Comparison of ENCODE assay signal across 24 cellular contexts in genomic region chr6:128135325-128135724, GRCh38.
A peak's percentile ranks its signal among the peaks of the same experiment; 100 is the strongest.
DNase-seq lines count a peak whose midpoint lies in the region; ATAC-seq, FAIRE-seq and TF ChIP-seq lines count a peak whose summit lies in the region.
"Had no signal": no experiment of that assay in that cellular context is flagged by ENCODE, and none has a peak within 500 bp of the region (broad histone marks: within the 10 kb centered on the region; RNA-seq: fewer than 3 reads in every experiment).

No MANE protein-coding gene starts in this region.

- H3K79me2 ChIP-seq in HepG2 (ENCODE audit: insufficient read depth, low read length) (no peaks in the 10 kb centered on the region), PC-9 (ENCODE audit: low read depth) (0 out of 2 replicates have a peak, but pooled peaks cover 6% of the 10 kb centered on the region)
- H3K79me2 ChIP-seq: parathyroid adenoma had no signal

- peak; percentile 28; the same call in 1 of the 3 replicates for ATAC-seq in HepG2
- ATAC-seq in right lobe of liver, result no peak
- peak; percentile 62 for ATAC-seq in HG02678 (IDR thresholded peaks at IDR 0.05; ENCODE audit: unreplicated experiment)
- ATAC-seq in HG02840 (IDR thresholded peaks at IDR 0.05; ENCODE audit: low FRiP score, unreplicated experiment), result no peak
- ATAC-seq: gastrocnemius medialis, natural killer cell had no signal

- CTCF ChIA-PET in HepG2 (lab: Yijun Ruan, JAX; ENCODE audit: low intra/inter-chr PET ratio, low total read pairs) (no interaction called here), PC-9 (lab: Charles Lee) (no interaction called here)

- no peak overlapping the region for H3K9ac ChIP-seq in HepG2 (ENCODE audit: insufficient read depth, low read depth, low read length)
- H3K9ac ChIP-seq: parathyroid adenoma had no signal

- H4K20me1 ChIP-seq in HepG2 (ENCODE audit: insufficient read depth, low read length), result no peaks in the 10 kb centered on the region; the same call in 1 of the 2 replicates
- no peaks in the 10 kb centered on the region for H4K20me1 ChIP-seq in PC-9 (ENCODE audit: insufficient read depth)

- POLR2A ChIA-PET in HepG2 (lab: Yijun Ruan, JAX) (no interaction called here), PC-9 (lab: Charles Lee; ENCODE audit: unreplicated experiment) (no interaction called here)

- H3K4me1 ChIP-seq in HepG2 (ENCODE audit: insufficient read depth, low read length), result peaks cover 6% of the 10 kb centered on the region
- peaks cover 0 to 10% (median 0%) of the 10 kb centered on the region in 4 donors for H3K4me1 ChIP-seq in right lobe of liver
- H3K4me1 ChIP-seq in PC-9 (replicated peaks; ENCODE audit: insufficient read depth), result peaks cover 12% of the 10 kb centered on the region
- H3K4me1 ChIP-seq: parathyroid adenoma had no signal

- H3K4me3 ChIP-seq in HepG2 (replicated peaks in 1 of 3; ENCODE audit: insufficient read depth in 1 of 3, low read depth in 2 of 3, low read length in 3 of 3), result no peak overlapping the region
- no peak overlapping the region for H3K4me3 ChIP-seq in right lobe of liver
- H3K4me3 ChIP-seq in PC-9, result no peak overlapping the region
- H3K4me3 ChIP-seq: dorsolateral prefrontal cortex, gastrocnemius medialis had no signal

- BruUV-seq in HepG2 (replicated peaks; lab: Mats Ljungman, UMichigan) (no TSS peak), PC-9 (replicated peaks; lab: Mats Ljungman, UMichigan) (no TSS peak)

- no peaks in the 10 kb centered on the region for H3K9me2 ChIP-seq in PC-9 (ENCODE audit: insufficient read depth)

- TF ChIP-seq RAD21 in HepG2 (CRISPR knock-in tag; IDR thresholded peaks at IDR 0.05), result no peak

- TF ChIP-seq EP300 in HepG2 (IDR thresholded peaks at IDR 0.05; ENCODE audit: low read depth in 2 of 2, low read length in 2 of 2) (no peak), HepG2 (CRISPR knock-in tag; IDR thresholded peaks at IDR 0.05; ENCODE audit: borderline replicate concordance) (no peak)

- H3K36me3 ChIP-seq in HepG2 (replicated peaks in 1 of 2; ENCODE audit: control insufficient read depth in 1 of 2, insufficient read depth in 2 of 2, low read length in 2 of 2) (no peaks in the 10 kb centered on the region; a peak in 1 of 5 replicates), right lobe of liver (no peaks in the 10 kb centered on the region), PC-9 (ENCODE audit: low read depth) (no peaks in the 10 kb centered on the region)
- H3K36me3 ChIP-seq: gastrocnemius medialis had no signal

- no peak for TF ChIP-seq POLR2A in HepG2 (IDR thresholded peaks at IDR 0.05; ENCODE audit: insufficient read depth in 1 of 2, low read depth in 2 of 2, low read length in 2 of 2)
- TF ChIP-seq POLR2A in right lobe of liver (IDR thresholded peaks at IDR 0.05), result no peak

- H3F3A ChIP-seq in PC-9 (ENCODE audit: insufficient read depth, low read depth), result no peaks in the 10 kb centered on the region

- DNase-seq in HepG2 (ENCODE audit: low spot score) (no peak), right lobe of liver (no peak), PC-9 (no peak), NCI-H2107 treated with DMSO at 0.1 percent for 48 hours (lab: John Stamatoyannopoulos, UW; ENCODE audit: unreplicated experiment) (no peak), NCI-H146 (lab: John Stamatoyannopoulos, UW) (no peak), retina (no peak)
- DNase-seq: activated CD4-positive, alpha-beta T cell treated with anti-CD3 and anti-CD28 coated beads, Interleukin-2, amount 50 U/mL, for 1 hour; activated gamma-delta T cell; dorsolateral prefrontal cortex; erythroblast; gastrocnemius medialis; GDM1; kidney glomerular epithelial cell; mesendoderm; natural killer cell; NCI-H1092 treated with DMSO at 0.1 percent for 48 hours; NCI-H524 treated with DMSO at 0.1 percent for 48 hours; SHP77 had no signal

- intact Hi-C loops in HepG2 (cut with micrococcal nuclease; ENCODE audit: unreplicated experiment) (no loop called here), right lobe of liver (cut with DNase I) (no loop called here), PC-9 (cut with micrococcal nuclease; ENCODE audit: unreplicated experiment) (no loop called here)

- no peak for TF ChIP-seq CTCF in HepG2 (CRISPR knock-in tag; IDR thresholded peaks at IDR 0.05)
- TF ChIP-seq CTCF in right lobe of liver (IDR thresholded peaks at IDR 0.05), result no peak
- no peak for TF ChIP-seq CTCF in PC-9 (conservative IDR thresholded peaks at IDR 0.05)

- H2AFZ ChIP-seq in HepG2 (ENCODE audit: low read length) (no peak overlapping the region), PC-9 (no peak overlapping the region)
- H2AFZ ChIP-seq: parathyroid adenoma had no signal

- no peak overlapping the region for H3K27ac ChIP-seq in HepG2 (ENCODE audit: extremely low read length, insufficient read depth, low read length)
- H3K27ac ChIP-seq in right lobe of liver, result no peak overlapping the region
- H3K27ac ChIP-seq in PC-9, result peak overlapping the region; percentile 11; the same call in 1 of the 2 replicates
- H3K27ac ChIP-seq: dorsolateral prefrontal cortex, gastrocnemius medialis, parathyroid adenoma had no signal

- no peaks in the 10 kb centered on the region for H3K27me3 ChIP-seq in HepG2 (ENCODE audit: control insufficient read depth in 1 of 2, insufficient read depth in 2 of 2, low read length in 2 of 2)
- H3K27me3 ChIP-seq in right lobe of liver, result no peaks in the 10 kb centered on the region
- no peaks in the 10 kb centered on the region for H3K27me3 ChIP-seq in PC-9 (ENCODE audit: insufficient read depth, low read depth)
- H3K27me3 ChIP-seq: dorsolateral prefrontal cortex, gastrocnemius medialis had no signal

- H3K9me3 ChIP-seq in HepG2 (ENCODE audit: low read length), result no peaks in the 10 kb centered on the region
- H3K9me3 ChIP-seq in right lobe of liver, result no peaks in the 10 kb centered on the region
- H3K9me3 ChIP-seq in PC-9 (ENCODE audit: insufficient read depth, low read depth), result no peaks in the 10 kb centered on the region
- H3K9me3 ChIP-seq: gastrocnemius medialis had no signal

- in situ Hi-C loops in HepG2 (cut with HindIII; ENCODE audit: extremely low pct_ligation_motif_present, low pct_unique_long_range_greater_than_20kb), result no loop called here

- H3K4me2 ChIP-seq in HepG2 (ENCODE audit: low read depth, low read length) (no peak overlapping the region), PC-9 (no peak overlapping the region)

- no peak for FAIRE-seq in HepG2 (lab: Jason Lieb, UNC)
- FAIRE-seq: A204.1, GM12892, H54 had no signal

TF ChIP-seq in HepG2, 621 proteins besides CTCF, POLR2A, EP300 and RAD21:
- TF ChIP-seq EZH2 (conservative IDR thresholded peaks at IDR 0.05; ENCODE audit: low read depth, low read length) (no peak), ZMYM2 (CRISPR knock-in tag; IDR thresholded peaks at IDR 0.05) (no peak), ONECUT2 (CRISPR knock-in tag; IDR thresholded peaks at IDR 0.05) (no peak), ZNF703 (CRISPR knock-in tag; IDR thresholded peaks at IDR 0.05; ENCODE audit: borderline replicate concordance) (no peak), TEAD2 (CRISPR knock-in tag; IDR thresholded peaks at IDR 0.05) (no peak), TIGD3 (CRISPR knock-in tag; IDR thresholded peaks at IDR 0.05; ENCODE audit: borderline replicate concordance) (no peak), ZNF83 (CRISPR knock-in tag; IDR thresholded peaks at IDR 0.05; ENCODE audit: borderline replicate concordance) (no peak), ARNT (IDR thresholded peaks at IDR 0.05) (no peak), ATF7-NPFF (CRISPR knock-in tag; IDR thresholded peaks at IDR 0.05; ENCODE audit: low read depth) (no peak), ADNP (CRISPR knock-in tag; IDR thresholded peaks at IDR 0.05) (no peak), MBD4 (IDR thresholded peaks at IDR 0.05; ENCODE audit: borderline replicate concordance, low read length) (no peak), GMEB1 (CRISPR knock-in tag; IDR thresholded peaks at IDR 0.05; ENCODE audit: borderline replicate concordance) (no peak), EEA1 (CRISPR knock-in tag; IDR thresholded peaks at IDR 0.05; ENCODE audit: borderline replicate concordance) (no peak), IKZF5 (CRISPR knock-in tag; IDR thresholded peaks at IDR 0.05) (no peak), HCFC1 (IDR thresholded peaks at IDR 0.05; ENCODE audit: low read depth, low read length) (no peak), ZNF367 (CRISPR knock-in tag; IDR thresholded peaks at IDR 0.05; ENCODE audit: borderline replicate concordance) (no peak), ZFP36L2 (CRISPR knock-in tag; IDR thresholded peaks at IDR 0.05) (no peak), ATM (IDR thresholded peaks at IDR 0.05; ENCODE audit: borderline replicate concordance) (no peak), HMG20B (CRISPR knock-in tag; conservative IDR thresholded peaks at IDR 0.05) (no peak)

Comparison
In these comparisons a context has a peak if more than half of its experiments do, and no peak if none do; other contexts are left out.
1. ATAC-seq: peak in HepG2 (single experiment) and HG02678 (single experiment); none in right lobe of liver (0 of 4) and HG02840 (single experiment).